Comparison of ENCODE assay signal across 1 cellular context in the genomic region with DNA sequence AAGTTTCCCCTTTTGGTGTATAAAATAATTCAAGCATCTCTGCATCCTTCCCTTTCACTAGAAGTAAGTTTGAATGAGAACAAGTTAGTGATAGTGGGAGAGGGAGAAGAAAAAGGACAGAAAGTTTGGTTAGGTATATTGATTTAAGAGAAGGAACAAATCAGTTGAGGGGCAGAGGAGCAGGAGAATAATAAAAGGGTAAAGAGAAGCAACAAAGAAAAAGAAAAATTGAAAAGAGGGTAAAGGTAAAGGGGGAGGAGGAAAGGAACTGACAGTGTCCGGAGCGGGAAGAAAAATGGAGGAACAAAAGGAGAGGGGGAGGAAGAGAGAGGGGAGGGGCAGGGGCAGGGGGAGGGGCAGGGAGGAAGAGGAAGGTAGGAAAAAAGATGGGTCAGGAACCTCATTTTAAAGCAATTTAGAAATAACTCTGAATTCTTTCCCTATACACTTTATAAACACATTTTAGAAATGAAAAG.
A peak's percentile ranks its signal among the peaks of the same experiment; 100 is the strongest.
TF ChIP-seq lines count a peak whose summit lies in the region.

No MANE protein-coding gene starts in this region.

TF ChIP-seq in HepG2, 621 proteins besides CTCF, POLR2A, EP300 and RAD21:
- TF ChIP-seq CEBPG (CRISPR knock-in tag; IDR thresholded peaks at IDR 0.05) (no peak), ZNF740 (CRISPR knock-in tag; IDR thresholded peaks at IDR 0.05) (no peak), MTA3 (CRISPR knock-in tag; IDR thresholded peaks at IDR 0.05) (no peak), ZNF3 (CRISPR knock-in tag; IDR thresholded peaks at IDR 0.05) (no peak), ZFP82 (CRISPR knock-in tag; IDR thresholded peaks at IDR 0.05; ENCODE audit: borderline replicate concordance) (no peak), HNRNPK (IDR thresholded peaks at IDR 0.05; ENCODE audit: low read depth, low read length, poor library complexity, severe bottlenecking) (peak; percentile 92)
- TF ChIP-seq, protein P1, sequence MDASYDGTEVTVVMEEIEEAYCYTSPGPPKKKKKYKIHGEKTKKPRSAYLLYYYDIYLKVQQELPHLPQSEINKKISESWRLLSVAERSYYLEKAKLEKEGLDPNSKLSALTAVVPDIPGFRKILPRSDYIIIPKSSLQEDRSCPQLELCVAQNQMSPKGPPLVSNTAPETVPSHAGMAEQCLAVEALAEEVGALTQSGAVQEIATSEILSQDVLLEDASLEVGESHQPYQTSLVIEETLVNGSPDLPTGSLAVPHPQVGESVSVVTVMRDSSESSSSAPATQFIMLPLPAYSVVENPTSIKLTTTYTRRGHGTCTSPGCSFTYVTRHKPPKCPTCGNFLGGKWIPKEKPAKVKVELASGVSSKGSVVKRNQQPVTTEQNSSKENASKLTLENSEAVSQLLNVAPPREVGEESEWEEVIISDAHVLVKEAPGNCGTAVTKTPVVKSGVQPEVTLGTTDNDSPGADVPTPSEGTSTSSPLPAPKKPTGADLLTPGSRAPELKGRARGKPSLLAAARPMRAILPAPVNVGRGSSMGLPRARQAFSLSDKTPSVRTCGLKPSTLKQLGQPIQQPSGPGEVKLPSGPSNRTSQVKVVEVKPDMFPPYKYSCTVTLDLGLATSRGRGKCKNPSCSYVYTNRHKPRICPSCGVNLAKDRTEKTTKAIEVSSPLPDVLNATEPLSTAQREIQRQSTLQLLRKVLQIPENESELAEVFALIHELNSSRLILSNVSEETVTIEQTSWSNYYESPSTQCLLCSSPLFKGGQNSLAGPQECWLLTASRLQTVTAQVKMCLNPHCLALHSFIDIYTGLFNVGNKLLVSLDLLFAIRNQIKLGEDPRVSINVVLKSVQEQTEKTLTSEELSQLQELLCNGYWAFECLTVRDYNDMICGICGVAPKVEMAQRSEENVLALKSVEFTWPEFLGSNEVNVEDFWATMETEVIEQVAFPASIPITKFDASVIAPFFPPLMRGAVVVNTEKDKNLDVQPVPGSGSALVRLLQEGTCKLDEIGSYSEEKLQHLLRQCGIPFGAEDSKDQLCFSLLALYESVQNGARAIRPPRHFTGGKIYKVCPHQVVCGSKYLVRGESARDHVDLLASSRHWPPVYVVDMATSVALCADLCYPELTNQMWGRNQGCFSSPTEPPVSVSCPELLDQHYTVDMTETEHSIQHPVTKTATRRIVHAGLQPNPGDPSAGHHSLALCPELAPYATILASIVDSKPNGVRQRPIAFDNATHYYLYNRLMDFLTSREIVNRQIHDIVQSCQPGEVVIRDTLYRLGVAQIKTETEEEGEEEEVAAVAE (CRISPR knock-in tag; IDR thresholded peaks at IDR 0.05; ENCODE audit: borderline replicate concordance), result no peak
